Comparison of ENCODE assay signal across 19 cellular contexts in genomic region chr6:39344821-39345280, GRCh38. TPM values are rescaled to one million over a fixed set of nuclear protein-coding genes. Genes with fewer than 3 reads are reported as not detected.
DNase-seq lines count a peak whose midpoint lies in the region; ATAC-seq and TF ChIP-seq lines count a peak whose summit lies in the region.
"Had no signal": no experiment of that assay in that cellular context is flagged by ENCODE, and none has a peak within 500 bp of the region (broad histone marks: within the 10 kb centered on the region; RNA-seq: fewer than 3 reads in every experiment).

No MANE protein-coding gene starts in this region.

- no peak overlapping the region for H2BK15ac ChIP-seq in H9 (ENCODE audit: low read depth, low read length)

- H3K9me3 ChIP-seq in BLaER1 (peaks cover 9% of the 10 kb centered on the region; the same call in 1 of the 2 replicates), H9 (ENCODE audit: control insufficient read depth, low read depth, low read length) (no peaks in the 10 kb centered on the region), mucosa of descending colon (no peaks in the 10 kb centered on the region)
- H3K9me3 ChIP-seq: suprapubic skin had no signal

- peaks cover 0 to 5% (median 0%) of the 10 kb centered on the region in 3 experiments; a peak in 2 of 7 replicates for H3K36me3 Mint-ChIP-seq in H9 (ENCODE audit: insufficient read depth in 1 of 3, low read depth in 3 of 3)

- H3K27ac ChIP-seq in BLaER1 (0 out of 2 replicates have a peak overlapping the region, but pooled peaks have one; percentile 96), H9 (ENCODE audit: insufficient read length, low read depth, low read length) (no peak overlapping the region)
- H3K27ac ChIP-seq: suprapubic skin had no signal

- no peak overlapping the region for H2BK20ac ChIP-seq in H9 (ENCODE audit: low read depth, low read length, poor library complexity, severe bottlenecking)

- H3K18ac ChIP-seq in H9 (ENCODE audit: insufficient read length, low read depth, low read length): peak overlapping the region; percentile 6

- H3K9me3 Mint-ChIP-seq in H9: peaks cover 0 to 4% of the 10 kb centered on the region in 2 experiments; a peak in 3 of 5 replicates
- H3K9me3 Mint-ChIP-seq: activated naive CD4-positive, alpha-beta T cell treated with anti-CD3 and anti-CD28 coated beads for 36 hours had no signal

- no peak overlapping the region for H4K91ac ChIP-seq in H9 (ENCODE audit: insufficient read length, low read depth, low read length)

- H3K27me3 ChIP-seq in BLaER1: no peaks in the 10 kb centered on the region
- H3K27me3 ChIP-seq in H9 (ENCODE audit: insufficient read depth, low read length): no peaks in the 10 kb centered on the region
- H3K27me3 ChIP-seq: suprapubic skin had no signal

- no peak overlapping the region for H3K23ac ChIP-seq in H9 (ENCODE audit: insufficient read length, low read depth, low read length)

- no peak overlapping the region for H3K4me3 Mint-ChIP-seq in H9
- H3K4me3 Mint-ChIP-seq: activated naive CD4-positive, alpha-beta T cell treated with anti-CD3 and anti-CD28 coated beads for 36 hours had no signal

- H3K4me2 ChIP-seq in BLaER1 (no peak overlapping the region), H9 (ENCODE audit: insufficient read depth, insufficient read length, low read length) (no peak overlapping the region)

- no peak overlapping the region for H3K4ac ChIP-seq in H9 (ENCODE audit: low read depth, low read length)

- 0 out of 2 replicates have a peak, but pooled peaks cover 1% of the 10 kb centered on the region for H3K27me3 Mint-ChIP-seq in H9 (ENCODE audit: low read depth)

- no CpG with 5 or more reads among the region's 7 CpGs for WGBS in H9 (ENCODE audit: extremely low coverage, insufficient read length, low lambda C conversion rate)

- no peaks in the 10 kb centered on the region for H3K79me1 ChIP-seq in H9 (ENCODE audit: insufficient read depth, low read depth, low read length, poor library complexity, severe bottlenecking)

- H3K4me3 ChIP-seq in BLaER1 (no peak overlapping the region), mucosa of descending colon (no peak overlapping the region)
- H3K4me3 ChIP-seq: suprapubic skin had no signal

- H3K36me3 ChIP-seq in BLaER1 (no peaks in the 10 kb centered on the region), mucosa of descending colon (ENCODE audit: low read depth) (no peaks in the 10 kb centered on the region)
- H3K36me3 ChIP-seq: suprapubic skin had no signal

- H3K27ac Mint-ChIP-seq in H9: no peak overlapping the region; a peak in 1 of 7 replicates
- H3K27ac Mint-ChIP-seq: activated naive CD4-positive, alpha-beta T cell treated with anti-CD3 and anti-CD28 coated beads for 36 hours had no signal

- H3K9ac ChIP-seq in BLaER1 (no peak overlapping the region), H9 (ENCODE audit: extremely low read depth, insufficient read length, low read length) (no peak overlapping the region)

- intact Hi-C loops in mucosa of descending colon (cut with DNase I, micrococcal nuclease): no loop called here

- TF ChIP-seq CTCF in H9 (conservative IDR thresholded peaks at IDR 0.05) (no peak), mucosa of descending colon (IDR thresholded peaks at IDR 0.05) (no peak)

- no peak overlapping the region for H3T11ph ChIP-seq in H9 (ENCODE audit: low read length)

- peak overlapping the region; percentile 36 for H3K14ac ChIP-seq in H9 (ENCODE audit: insufficient read depth, low read length)

- no peak overlapping the region for H4K5ac ChIP-seq in H9 (ENCODE audit: insufficient read length, low read depth, low read length)

- no peak overlapping the region for H2BK5ac ChIP-seq in H9 (ENCODE audit: insufficient read length, low read length)

- ATAC-seq in mucosa of descending colon: peak; percentile 85
- ATAC-seq: esophagus mucosa had no signal

- DNase-seq in H9 (peak; percentile 63), hepatic stellate cell (ENCODE audit: low spot score) (peak; percentile 57), mucosa of descending colon (no peak), NK-92 (lab: John Stamatoyannopoulos, UW; ENCODE audit: unreplicated experiment) (no peak), NCI-H1417 treated with DMSO at 0.1 percent for 48 hours (lab: John Stamatoyannopoulos, UW) (no peak), H4 (ENCODE audit: low spot score) (no peak), NCI-H1436 (lab: John Stamatoyannopoulos, UW) (no peak)
- DNase-seq: activated CD4-positive, alpha-beta T cell treated with anti-CD3 and anti-CD28 coated beads, Interleukin-2, amount 50 U/mL, for 1 hour; activated naive CD4-positive, alpha-beta T cell treated with anti-CD3 and anti-CD28 coated beads for 36 hours; activated T-cell treated with anti-CD3 and anti-CD28 coated beads, Interleukin-2, amount 50 U/mL, for 1 hour; glutamatergic neuron; NCI-H1092 treated with DMSO at 0.1 percent for 48 hours; NCI-H774; stimulated activated CD4-positive, alpha-beta T cell treated with anti-CD3 and anti-CD28 coated beads, Interleukin-4, amount 100 ng/mL, for 24 hours; stimulated activated CD8-positive, alpha-beta memory T cell treated with anti-CD3 and anti-CD28 coated beads, Interleukin-4, amount 100 ng/mL, for 48 hours had no signal

- H3K56ac ChIP-seq in H9 (ENCODE audit: insufficient read length, low read depth, low read length): no peak overlapping the region

- no peaks in the 10 kb centered on the region for H3K79me2 ChIP-seq in H9 (ENCODE audit: insufficient read depth, low read length)

- peaks cover 25 to 34% of the 10 kb centered on the region in 2 experiments for H3K4me1 Mint-ChIP-seq in H9

- H3K23me2 ChIP-seq in H9 (ENCODE audit: insufficient read length, low read depth, low read length, poor library complexity, severe bottlenecking): no peaks in the 10 kb centered on the region

- no peak overlapping the region for H2BK12ac ChIP-seq in H9 (ENCODE audit: insufficient read length, low read depth, low read length)

- H4K20me1 ChIP-seq in BLaER1: no peaks in the 10 kb centered on the region
- H4K20me1 ChIP-seq in H9 (ENCODE audit: control insufficient read depth, insufficient read depth, insufficient read length): no peaks in the 10 kb centered on the region

- H4K8ac ChIP-seq in H9 (replicated peaks; ENCODE audit: insufficient read length, low read depth, low read length): no peak overlapping the region

- H3K4me1 ChIP-seq in BLaER1: peaks cover 83% of the 10 kb centered on the region
- H3K4me1 ChIP-seq in H9 (ENCODE audit: insufficient read depth, low read length): no peaks in the 10 kb centered on the region
- H3K4me1 ChIP-seq in mucosa of descending colon (ENCODE audit: low read depth): no peaks in the 10 kb centered on the region

- H2AFZ ChIP-seq in H9 (ENCODE audit: low read length): no peak overlapping the region

- H2AK5ac ChIP-seq in H9 (ENCODE audit: insufficient read length, low read length): no peak overlapping the region

- H2BK120ac ChIP-seq in H9 (ENCODE audit: low read depth, low read length, poor library complexity, severe bottlenecking): no peak overlapping the region

RNA-seq across cellular contexts. Expression of gene KCNK16, which starts 22.3 kb away (rescaled TPM):
- total RNA-seq in H9 (2021) (not detected in 2 replicates), mucosa of descending colon (not detected)
- not detected in 2 replicates for total RNA-seq in H4 (2014; rRNA removed; shearing (Covaris generic))
- total RNA-seq: activated naive CD4-positive, alpha-beta T cell treated with anti-CD3 and anti-CD28 coated beads for 36 hours; esophagus mucosa; skeletal muscle tissue; suprapubic skin had no signal

RNA-seq across cellular contexts. Expression of gene KCNK17, which starts 30.6 kb away (rescaled TPM):
- total RNA-seq in H9 (2021) (1.2 and 1.3 TPM in 2 replicates), mucosa of descending colon (under 1 TPM in 2 of 3 donors, not detected in 1; 0.24 to 0.63 TPM)
- not detected in 2 replicates for total RNA-seq in H4 (2014; rRNA removed; shearing (Covaris generic))
- total RNA-seq: activated naive CD4-positive, alpha-beta T cell treated with anti-CD3 and anti-CD28 coated beads for 36 hours; suprapubic skin had no signal

Comparison
In these comparisons a context has a peak if more than half of its experiments do, and no peak if none do; other contexts are left out.
1. DNase-seq: peak in H9 (single experiment) and hepatic stellate cell (single experiment); none in mucosa of descending colon (0 of 3), NK-92 (single experiment), NCI-H1417 treated with DMSO at 0.1 percent for 48 hours (single experiment), H4 (single experiment) and NCI-H1436 (single experiment).